In the genomic region with DNA sequence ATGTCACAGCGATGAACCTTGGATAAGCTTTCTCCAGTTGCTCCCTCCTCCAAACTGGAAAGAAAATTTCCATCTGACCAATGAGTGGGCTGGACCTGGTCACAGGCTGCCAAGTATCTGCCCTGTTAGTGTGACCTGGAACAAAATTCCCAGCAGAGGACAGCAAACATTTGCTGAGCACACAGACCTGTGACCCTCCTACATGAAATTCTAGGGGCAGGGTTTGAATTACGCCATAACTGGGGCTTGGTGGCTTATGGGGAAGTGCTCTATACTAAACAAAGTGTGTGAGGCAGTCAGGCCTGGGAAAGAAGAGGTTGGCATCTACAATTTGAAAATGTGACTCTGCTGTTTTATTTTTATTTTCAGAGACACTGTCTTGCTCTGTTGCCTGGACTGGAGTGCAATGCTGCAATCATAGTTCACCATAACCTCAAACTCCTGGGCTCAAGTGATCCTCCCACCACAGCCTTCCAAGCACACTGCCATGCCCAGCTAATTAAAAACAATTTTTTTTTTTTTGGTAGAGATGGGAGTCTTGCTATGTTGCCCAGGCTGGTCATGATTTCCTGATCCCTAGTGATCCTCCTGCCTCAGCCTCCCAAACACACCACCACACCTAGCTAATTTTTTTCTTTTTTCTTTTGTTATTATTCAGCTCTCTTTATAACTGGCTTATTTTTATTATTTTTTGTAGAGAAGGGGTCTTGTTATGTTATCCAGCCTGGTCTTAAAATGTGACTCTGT, we compare ENCODE assay signal across 1 cellular context.
A peak's percentile ranks its signal among the peaks of the same experiment; 100 is the strongest.
TF ChIP-seq lines count a peak whose summit lies in the region.

No MANE protein-coding gene starts in this region.

TF ChIP-seq in HepG2, 621 proteins besides CTCF, POLR2A, EP300 and RAD21 (continued from another document and continues in another):
- peak; percentile 96 for TF ChIP-seq ISL2 (CRISPR knock-in tag; IDR thresholded peaks at IDR 0.05)
- TF ChIP-seq MEIS2 (CRISPR knock-in tag; IDR thresholded peaks at IDR 0.05): no peak; the same call in 1 of the 2 replicates
- no peak for TF ChIP-seq ZSCAN30 (CRISPR knock-in tag; IDR thresholded peaks at IDR 0.05)
- peak; percentile 81; the same call in 1 of the 2 replicates for TF ChIP-seq MIXL1 (CRISPR knock-in tag; IDR thresholded peaks at IDR 0.05)
- TF ChIP-seq ZNF816 (CRISPR knock-in tag; IDR thresholded peaks at IDR 0.05; ENCODE audit: borderline replicate concordance): no peak
- TF ChIP-seq RARG (CRISPR knock-in tag; IDR thresholded peaks at IDR 0.05; ENCODE audit: low read depth): no peak
- no peak for TF ChIP-seq ZNF34 (CRISPR knock-in tag; IDR thresholded peaks at IDR 0.05; ENCODE audit: borderline replicate concordance)
- no peak for TF ChIP-seq CAMTA2 (CRISPR knock-in tag; IDR thresholded peaks at IDR 0.05; ENCODE audit: borderline replicate concordance)
- TF ChIP-seq AKAP8 (CRISPR knock-in tag; IDR thresholded peaks at IDR 0.05): no peak
- no peak for TF ChIP-seq MAZ (IDR thresholded peaks at IDR 0.05; ENCODE audit: borderline replicate concordance, low read depth, low read length)
- TF ChIP-seq MAZ (CRISPR knock-in tag; IDR thresholded peaks at IDR 0.05; ENCODE audit: low read depth): peak; percentile 60; the same call in 1 of the 2 replicates
- TF ChIP-seq, protein P1, sequence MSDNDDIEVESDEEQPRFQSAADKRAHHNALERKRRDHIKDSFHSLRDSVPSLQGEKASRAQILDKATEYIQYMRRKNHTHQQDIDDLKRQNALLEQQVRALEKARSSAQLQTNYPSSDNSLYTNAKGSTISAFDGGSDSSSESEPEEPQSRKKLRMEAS (IDR thresholded peaks at IDR 0.05): peak; percentile 65; the same call in 1 of the 2 replicates
- 0 out of 2 replicates have a peak, but pooled peaks have one; percentile 25 for TF ChIP-seq GFI1 (CRISPR knock-in tag; IDR thresholded peaks at IDR 0.05; ENCODE audit: borderline replicate concordance)
- TF ChIP-seq, protein P2, sequence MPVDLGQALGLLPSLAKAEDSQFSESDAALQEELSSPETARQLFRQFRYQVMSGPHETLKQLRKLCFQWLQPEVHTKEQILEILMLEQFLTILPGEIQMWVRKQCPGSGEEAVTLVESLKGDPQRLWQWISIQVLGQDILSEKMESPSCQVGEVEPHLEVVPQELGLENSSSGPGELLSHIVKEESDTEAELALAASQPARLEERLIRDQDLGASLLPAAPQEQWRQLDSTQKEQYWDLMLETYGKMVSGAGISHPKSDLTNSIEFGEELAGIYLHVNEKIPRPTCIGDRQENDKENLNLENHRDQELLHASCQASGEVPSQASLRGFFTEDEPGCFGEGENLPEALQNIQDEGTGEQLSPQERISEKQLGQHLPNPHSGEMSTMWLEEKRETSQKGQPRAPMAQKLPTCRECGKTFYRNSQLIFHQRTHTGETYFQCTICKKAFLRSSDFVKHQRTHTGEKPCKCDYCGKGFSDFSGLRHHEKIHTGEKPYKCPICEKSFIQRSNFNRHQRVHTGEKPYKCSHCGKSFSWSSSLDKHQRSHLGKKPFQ (CRISPR knock-in tag; IDR thresholded peaks at IDR 0.05; ENCODE audit: insufficient replicate concordance): peak; percentile 58
- TF ChIP-seq IRX3 (CRISPR knock-in tag; IDR thresholded peaks at IDR 0.05; ENCODE audit: borderline replicate concordance, low read depth): no peak
- TF ChIP-seq ARNT2 (CRISPR knock-in tag; IDR thresholded peaks at IDR 0.05; ENCODE audit: low read depth): no peak
- 0 out of 2 replicates have a peak, but pooled peaks have one; percentile 59 for TF ChIP-seq SIN3A (IDR thresholded peaks at IDR 0.05; ENCODE audit: borderline replicate concordance, low read depth, low read length)
- 0 out of 2 replicates have a peak, but pooled peaks have one; percentile 33 for TF ChIP-seq ZFP1 (CRISPR knock-in tag; IDR thresholded peaks at IDR 0.05)
- peak; percentile 90 to 94 for TF ChIP-seq NR2F1 (CRISPR knock-in tag; IDR thresholded peaks at IDR 0.05)
- TF ChIP-seq KDM4B (CRISPR knock-in tag; IDR thresholded peaks at IDR 0.05): peak; percentile 76; the same call in 1 of the 2 replicates
- no peak for TF ChIP-seq ZNF430 (CRISPR knock-in tag; IDR thresholded peaks at IDR 0.05)
- TF ChIP-seq TCF7 (IDR thresholded peaks at IDR 0.05; ENCODE audit: low read depth): peak; percentile 68
- TF ChIP-seq, protein P3, sequence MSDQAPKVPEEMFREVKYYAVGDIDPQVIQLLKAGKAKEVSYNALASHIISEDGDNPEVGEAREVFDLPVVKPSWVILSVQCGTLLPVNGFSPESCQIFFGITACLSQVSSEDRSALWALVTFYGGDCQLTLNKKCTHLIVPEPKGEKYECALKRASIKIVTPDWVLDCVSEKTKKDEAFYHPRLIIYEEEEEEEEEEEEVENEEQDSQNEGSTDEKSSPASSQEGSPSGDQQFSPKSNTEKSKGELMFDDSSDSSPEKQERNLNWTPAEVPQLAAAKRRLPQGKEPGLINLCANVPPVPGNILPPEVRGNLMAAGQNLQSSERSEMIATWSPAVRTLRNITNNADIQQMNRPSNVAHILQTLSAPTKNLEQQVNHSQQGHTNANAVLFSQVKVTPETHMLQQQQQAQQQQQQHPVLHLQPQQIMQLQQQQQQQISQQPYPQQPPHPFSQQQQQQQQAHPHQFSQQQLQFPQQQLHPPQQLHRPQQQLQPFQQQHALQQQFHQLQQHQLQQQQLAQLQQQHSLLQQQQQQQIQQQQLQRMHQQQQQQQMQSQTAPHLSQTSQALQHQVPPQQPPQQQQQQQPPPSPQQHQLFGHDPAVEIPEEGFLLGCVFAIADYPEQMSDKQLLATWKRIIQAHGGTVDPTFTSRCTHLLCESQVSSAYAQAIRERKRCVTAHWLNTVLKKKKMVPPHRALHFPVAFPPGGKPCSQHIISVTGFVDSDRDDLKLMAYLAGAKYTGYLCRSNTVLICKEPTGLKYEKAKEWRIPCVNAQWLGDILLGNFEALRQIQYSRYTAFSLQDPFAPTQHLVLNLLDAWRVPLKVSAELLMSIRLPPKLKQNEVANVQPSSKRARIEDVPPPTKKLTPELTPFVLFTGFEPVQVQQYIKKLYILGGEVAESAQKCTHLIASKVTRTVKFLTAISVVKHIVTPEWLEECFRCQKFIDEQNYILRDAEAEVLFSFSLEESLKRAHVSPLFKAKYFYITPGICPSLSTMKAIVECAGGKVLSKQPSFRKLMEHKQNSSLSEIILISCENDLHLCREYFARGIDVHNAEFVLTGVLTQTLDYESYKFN (CRISPR knock-in tag; conservative IDR thresholded peaks at IDR 0.05): peak; percentile 97
- TF ChIP-seq, protein P4, sequence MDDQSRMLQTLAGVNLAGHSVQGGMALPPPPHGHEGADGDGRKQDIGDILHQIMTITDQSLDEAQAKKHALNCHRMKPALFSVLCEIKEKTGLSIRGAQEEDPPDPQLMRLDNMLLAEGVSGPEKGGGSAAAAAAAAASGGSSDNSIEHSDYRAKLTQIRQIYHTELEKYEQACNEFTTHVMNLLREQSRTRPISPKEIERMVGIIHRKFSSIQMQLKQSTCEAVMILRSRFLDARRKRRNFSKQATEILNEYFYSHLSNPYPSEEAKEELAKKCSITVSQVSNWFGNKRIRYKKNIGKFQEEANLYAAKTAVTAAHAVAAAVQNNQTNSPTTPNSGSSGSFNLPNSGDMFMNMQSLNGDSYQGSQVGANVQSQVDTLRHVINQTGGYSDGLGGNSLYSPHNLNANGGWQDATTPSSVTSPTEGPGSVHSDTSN (CRISPR knock-in tag; IDR thresholded peaks at IDR 0.05; ENCODE audit: borderline replicate concordance): no peak
- TF ChIP-seq ZNF891 (CRISPR knock-in tag; IDR thresholded peaks at IDR 0.05): no peak
- TF ChIP-seq ZNF264 (CRISPR knock-in tag; IDR thresholded peaks at IDR 0.05): peak; percentile 54; the same call in 1 of the 2 replicates
- no peak for TF ChIP-seq TOPORS (CRISPR knock-in tag; IDR thresholded peaks at IDR 0.05)
- TF ChIP-seq ZFP37 (CRISPR knock-in tag; IDR thresholded peaks at IDR 0.05; ENCODE audit: borderline replicate concordance): no peak
- peak; percentile 95 for TF ChIP-seq NR2F2 (IDR thresholded peaks at IDR 0.05; ENCODE audit: borderline replicate concordance, low read depth)
- no peak for TF ChIP-seq HNRNPH1 (optimal IDR thresholded peaks at IDR 0.05; ENCODE audit: low read depth, low read length)
- TF ChIP-seq SP1 (IDR thresholded peaks at IDR 0.05): no peak
- no peak for TF ChIP-seq SP1 (CRISPR knock-in tag; IDR thresholded peaks at IDR 0.05)
- TF ChIP-seq ZNF224 (CRISPR knock-in tag; IDR thresholded peaks at IDR 0.05): no peak
- no peak for TF ChIP-seq MYNN (CRISPR knock-in tag; IDR thresholded peaks at IDR 0.05; ENCODE audit: low read depth)
- TF ChIP-seq ZC3H13 (CRISPR knock-in tag; IDR thresholded peaks at IDR 0.05): peak; percentile 63; the same call in 1 of the 2 replicates
- no peak for TF ChIP-seq ZNF460 (CRISPR knock-in tag; IDR thresholded peaks at IDR 0.05; ENCODE audit: borderline replicate concordance)
- TF ChIP-seq ZNF335 (CRISPR knock-in tag; IDR thresholded peaks at IDR 0.05): no peak
- TF ChIP-seq TBP (CRISPR knock-in tag; IDR thresholded peaks at IDR 0.05): no peak
- TF ChIP-seq ETV5 (CRISPR knock-in tag; IDR thresholded peaks at IDR 0.05; ENCODE audit: borderline replicate concordance): peak; percentile 78
- TF ChIP-seq ZNF790 (CRISPR knock-in tag; IDR thresholded peaks at IDR 0.05; ENCODE audit: borderline replicate concordance): no peak
- TF ChIP-seq ELF4 (CRISPR knock-in tag; IDR thresholded peaks at IDR 0.05; ENCODE audit: borderline replicate concordance): peak; percentile 46; the same call in 1 of the 2 replicates
- TF ChIP-seq IKZF4 (CRISPR knock-in tag; IDR thresholded peaks at IDR 0.05; ENCODE audit: borderline replicate concordance, low read depth, not compliant biosample characterization): no peak
- TF ChIP-seq SIN3B (IDR thresholded peaks at IDR 0.05; ENCODE audit: low read length): no peak
- peak; percentile 76 for TF ChIP-seq FOXC1 (CRISPR knock-in tag; IDR thresholded peaks at IDR 0.05; ENCODE audit: borderline replicate concordance)
- TF ChIP-seq, protein P5, sequence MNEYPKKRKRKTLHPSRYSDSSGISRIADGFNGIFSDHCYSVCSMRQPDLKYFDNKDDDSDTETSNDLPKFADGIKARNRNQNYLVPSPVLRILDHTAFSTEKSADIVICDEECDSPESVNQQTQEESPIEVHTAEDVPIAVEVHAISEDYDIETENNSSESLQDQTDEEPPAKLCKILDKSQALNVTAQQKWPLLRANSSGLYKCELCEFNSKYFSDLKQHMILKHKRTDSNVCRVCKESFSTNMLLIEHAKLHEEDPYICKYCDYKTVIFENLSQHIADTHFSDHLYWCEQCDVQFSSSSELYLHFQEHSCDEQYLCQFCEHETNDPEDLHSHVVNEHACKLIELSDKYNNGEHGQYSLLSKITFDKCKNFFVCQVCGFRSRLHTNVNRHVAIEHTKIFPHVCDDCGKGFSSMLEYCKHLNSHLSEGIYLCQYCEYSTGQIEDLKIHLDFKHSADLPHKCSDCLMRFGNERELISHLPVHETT (CRISPR knock-in tag; conservative IDR thresholded peaks at IDR 0.05): peak; percentile 75; the same call in 1 of the 2 replicates
- TF ChIP-seq AHR (CRISPR knock-in tag; IDR thresholded peaks at IDR 0.05): peak; percentile 52; the same call in 1 of the 2 replicates
- TF ChIP-seq HHEX (CRISPR knock-in tag; IDR thresholded peaks at IDR 0.05): peak; percentile 40; the same call in 1 of the 2 replicates
- peak; percentile 11; the same call in 1 of the 2 replicates for TF ChIP-seq ZNF33A (CRISPR knock-in tag; IDR thresholded peaks at IDR 0.05; ENCODE audit: borderline replicate concordance)
- TF ChIP-seq ZNF746 (CRISPR knock-in tag; IDR thresholded peaks at IDR 0.05): 0 out of 2 replicates have a peak, but pooled peaks have one; percentile 46
- TF ChIP-seq ZNF235 (CRISPR knock-in tag; IDR thresholded peaks at IDR 0.05; ENCODE audit: borderline replicate concordance): no peak
- no peak for TF ChIP-seq ZNF839 (CRISPR knock-in tag; IDR thresholded peaks at IDR 0.05; ENCODE audit: borderline replicate concordance)
- no peak for TF ChIP-seq TSC22D2 (CRISPR knock-in tag; IDR thresholded peaks at IDR 0.05; ENCODE audit: borderline replicate concordance)
- TF ChIP-seq ASH2L (IDR thresholded peaks at IDR 0.05; ENCODE audit: insufficient read length, low read depth, low read length): peak; percentile 25
- TF ChIP-seq ZSCAN25 (CRISPR knock-in tag; IDR thresholded peaks at IDR 0.05): no peak
- no peak for TF ChIP-seq SRSF9 (IDR thresholded peaks at IDR 0.05; ENCODE audit: borderline replicate concordance, insufficient read depth, low read depth, low read length, poor library complexity, severe bottlenecking)
- no peak for TF ChIP-seq ZNF282 (IDR thresholded peaks at IDR 0.05; ENCODE audit: partially characterized antibody)
- TF ChIP-seq ZMYM4 (CRISPR knock-in tag; IDR thresholded peaks at IDR 0.05): peak; percentile 84
- TF ChIP-seq, protein P6, sequence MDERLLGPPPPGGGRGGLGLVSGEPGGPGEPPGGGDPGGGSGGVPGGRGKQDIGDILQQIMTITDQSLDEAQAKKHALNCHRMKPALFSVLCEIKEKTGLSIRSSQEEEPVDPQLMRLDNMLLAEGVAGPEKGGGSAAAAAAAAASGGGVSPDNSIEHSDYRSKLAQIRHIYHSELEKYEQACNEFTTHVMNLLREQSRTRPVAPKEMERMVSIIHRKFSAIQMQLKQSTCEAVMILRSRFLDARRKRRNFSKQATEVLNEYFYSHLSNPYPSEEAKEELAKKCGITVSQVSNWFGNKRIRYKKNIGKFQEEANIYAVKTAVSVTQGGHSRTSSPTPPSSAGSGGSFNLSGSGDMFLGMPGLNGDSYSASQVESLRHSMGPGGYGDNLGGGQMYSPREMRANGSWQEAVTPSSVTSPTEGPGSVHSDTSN (CRISPR knock-in tag; IDR thresholded peaks at IDR 0.05): no peak
- TF ChIP-seq, protein P7, sequence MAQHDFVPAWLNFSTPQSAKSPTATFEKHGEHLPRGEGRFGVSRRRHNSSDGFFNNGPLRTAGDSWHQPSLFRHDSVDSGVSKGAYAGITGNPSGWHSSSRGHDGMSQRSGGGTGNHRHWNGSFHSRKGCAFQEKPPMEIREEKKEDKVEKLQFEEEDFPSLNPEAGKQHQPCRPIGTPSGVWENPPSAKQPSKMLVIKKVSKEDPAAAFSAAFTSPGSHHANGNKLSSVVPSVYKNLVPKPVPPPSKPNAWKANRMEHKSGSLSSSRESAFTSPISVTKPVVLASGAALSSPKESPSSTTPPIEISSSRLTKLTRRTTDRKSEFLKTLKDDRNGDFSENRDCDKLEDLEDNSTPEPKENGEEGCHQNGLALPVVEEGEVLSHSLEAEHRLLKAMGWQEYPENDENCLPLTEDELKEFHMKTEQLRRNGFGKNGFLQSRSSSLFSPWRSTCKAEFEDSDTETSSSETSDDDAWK (CRISPR knock-in tag; IDR thresholded peaks at IDR 0.05): no peak
- TF ChIP-seq SOX13 (IDR thresholded peaks at IDR 0.05): peak; percentile 59
- TF ChIP-seq SOX13 (CRISPR knock-in tag; conservative IDR thresholded peaks at IDR 0.05 in 1 of 2, IDR thresholded peaks at IDR 0.05 in 1 of 2): peak in 1 of 2 experiments; percentile 91; a peak in 2 of 4 replicates
- no peak for TF ChIP-seq ZNF549 (CRISPR knock-in tag; IDR thresholded peaks at IDR 0.05)
- TF ChIP-seq RELA (CRISPR knock-in tag; IDR thresholded peaks at IDR 0.05): no peak
- TF ChIP-seq BHLHE40 (IDR thresholded peaks at IDR 0.05; ENCODE audit: low read length): peak; percentile 41; the same call in 1 of the 2 replicates
